Comparison of ENCODE assay signal across 14 cellular contexts in genomic region chr11:67311556-67312082, GRCh38. TPM values are rescaled to one million over a fixed set of nuclear protein-coding genes. Genes with fewer than 3 reads are reported as not detected.
DNase-seq lines count a peak whose midpoint lies in the region; ATAC-seq and TF ChIP-seq lines count a peak whose summit lies in the region.
"Had no signal": no experiment of that assay in that cellular context is flagged by ENCODE, and none has a peak within 500 bp of the region (broad histone marks: within the 10 kb centered on the region; RNA-seq: fewer than 3 reads in every experiment).

No MANE protein-coding gene starts in this region.

- peaks cover 3% of the 10 kb centered on the region for H3K36me3 Mint-ChIP-seq in activated T-cell treated with anti-CD3 and anti-CD28 coated beads, Interleukin-2, amount 50 U/mL, for 24 hours (ENCODE audit: low read depth)
- H3K36me3 Mint-ChIP-seq in WTC11: peaks cover 2% of the 10 kb centered on the region; the same call in 1 of the 2 replicates

- peak overlapping the region; percentile 13 to 16 for H3K4me3 ChIP-seq in esophagus (ENCODE audit: low read depth in 1 of 2, low read length in 2 of 2)
- no peak overlapping the region for H3K4me3 ChIP-seq in stomach
- H3K4me3 ChIP-seq: uterus had no signal

- no peaks in the 10 kb centered on the region for H3K27me3 ChIP-seq in esophagus (ENCODE audit: control insufficient read depth in 1 of 2, insufficient read depth in 2 of 2, low read length in 2 of 2)
- no peaks in the 10 kb centered on the region for H3K27me3 ChIP-seq in stomach
- H3K27me3 ChIP-seq: uterus had no signal

- no peak for DNase-seq in activated T-cell treated with anti-CD3 and anti-CD28 coated beads, Interleukin-2, amount 50 U/mL, for 24 hours
- DNase-seq in activated T-cell treated with anti-CD3 and anti-CD28 coated beads, Interleukin-2, amount 50 U/mL, for 1 hour: no peak
- DNase-seq in WTC11 (ENCODE audit: low spot score) (no peak), stomach (peak; percentile 23), NCI-H2171 (lab: John Stamatoyannopoulos, UW) (no peak)
- DNase-seq: activated CD8-positive, alpha-beta memory T cell treated with anti-CD3 and anti-CD28 coated beads for 24 hours; amygdala; NCI-H2081; small intestine; T-helper 1 cell; uterus had no signal

- no peaks in the 10 kb centered on the region for H3K9me3 ChIP-seq in esophagus (ENCODE audit: control insufficient read depth in 2 of 2, insufficient read depth in 1 of 2, low read depth in 1 of 2, low read length in 1 of 2)
- H3K9me3 ChIP-seq in stomach: no peaks in the 10 kb centered on the region
- H3K9me3 ChIP-seq: uterus had no signal

- no peaks in the 10 kb centered on the region for H3K27me3 Mint-ChIP-seq in activated T-cell treated with anti-CD3 and anti-CD28 coated beads, Interleukin-2, amount 50 U/mL, for 24 hours
- peaks cover 13% of the 10 kb centered on the region for H3K27me3 Mint-ChIP-seq in WTC11 (ENCODE audit: low read depth)

- 59 to 68% methylated on average over 15 of the region's 15 CpGs for WGBS in esophagus, 2 donors
- 76 to 83% (median 79%) methylated on average over 12 to 15 of the region's 15 CpGs for WGBS in stomach, 5 donors

- TF ChIP-seq POLR2A in stomach (IDR thresholded peaks at IDR 0.05): no peak

- H3K4me1 Mint-ChIP-seq in activated T-cell treated with anti-CD3 and anti-CD28 coated beads, Interleukin-2, amount 50 U/mL, for 24 hours (ENCODE audit: low read depth): peaks cover 30% of the 10 kb centered on the region
- no peaks in the 10 kb centered on the region for H3K4me1 Mint-ChIP-seq in WTC11

- POLR2A ChIA-PET in WTC11 (lab: Charles Lee): no interaction called here

- H3K4me1 ChIP-seq in esophagus (ENCODE audit: control insufficient read depth in 2 of 2, insufficient read depth in 2 of 2, low read length in 1 of 2): peaks cover 0 to 33% of the 10 kb centered on the region in 2 donors
- peaks cover 15 to 29% (median 22%) of the 10 kb centered on the region in 4 donors for H3K4me1 ChIP-seq in stomach
- H3K4me1 ChIP-seq: uterus had no signal

- H3K27ac Mint-ChIP-seq in activated T-cell treated with anti-CD3 and anti-CD28 coated beads, Interleukin-2, amount 50 U/mL, for 24 hours: peak overlapping the region; percentile 44
- no peak overlapping the region for H3K27ac Mint-ChIP-seq in WTC11

- no peak overlapping the region for H3K4me3 Mint-ChIP-seq in activated T-cell treated with anti-CD3 and anti-CD28 coated beads, Interleukin-2, amount 50 U/mL, for 24 hours
- no peak overlapping the region for H3K4me3 Mint-ChIP-seq in WTC11

- intact Hi-C loops in stomach (cut with DNase I; ENCODE audit: low total_unique reads): loop anchor here (5.0 kb wide), 1 partner anchor 49 kb away; no protein-coding TSS in a partner anchor

- peaks cover 7 to 39% of the 10 kb centered on the region in 2 donors for H3K36me3 ChIP-seq in esophagus (ENCODE audit: control insufficient read depth in 2 of 2, insufficient read depth in 2 of 2, low read length in 1 of 2)
- H3K36me3 ChIP-seq in stomach: peaks cover 26 to 57% (median 53%) of the 10 kb centered on the region in 4 donors
- H3K36me3 ChIP-seq: uterus had no signal

- TF ChIP-seq CTCF in WTC11 (IDR thresholded peaks at IDR 0.05) (no peak), stomach (IDR thresholded peaks at IDR 0.05) (no peak)

- no peaks in the 10 kb centered on the region for H3K9me3 Mint-ChIP-seq in activated T-cell treated with anti-CD3 and anti-CD28 coated beads, Interleukin-2, amount 50 U/mL, for 24 hours
- no peaks in the 10 kb centered on the region for H3K9me3 Mint-ChIP-seq in WTC11

- ATAC-seq in WTC11 (peak; percentile 34), HG03439 (IDR thresholded peaks at IDR 0.05; ENCODE audit: unreplicated experiment) (no peak)
- no peak for ATAC-seq in activated CD4-positive, CD25-positive, alpha-beta regulatory T cell treated with anti-CD3 and anti-CD28 coated beads, Interleukin-2, amount 50 U/mL, for 24 hours

- TF ChIP-seq EP300 in stomach (IDR thresholded peaks at IDR 0.05): no peak

- H3K27ac ChIP-seq in esophagus (ENCODE audit: low read depth in 2 of 2, low read length in 1 of 2) (peak overlapping the region; percentile 99), stomach (peak overlapping the region; percentile 60 to 84 (median 71))
- H3K27ac ChIP-seq: uterus had no signal

- CTCF ChIA-PET in WTC11 (lab: Charles Lee): interaction anchor here (1.2 to 1.7 kb wide), 3 partner anchors 9 to 50 kb away, joined by 5 to 6 read pairs (median 5); no protein-coding TSS in a partner anchor

TF ChIP-seq in WTC11, 78 proteins besides CTCF, POLR2A, EP300 and RAD21 (continues in another document):
- TF ChIP-seq TEAD1 (CRISPR knock-in tag; IDR thresholded peaks at IDR 0.05): no peak
- TF ChIP-seq ZNF512 (CRISPR knock-in tag; IDR thresholded peaks at IDR 0.05; ENCODE audit: borderline replicate concordance): no peak
- TF ChIP-seq TCF7 (CRISPR knock-in tag; IDR thresholded peaks at IDR 0.05; ENCODE audit: low read depth): no peak
- no peak for TF ChIP-seq AR (CRISPR knock-in tag; IDR thresholded peaks at IDR 0.05)
- TF ChIP-seq PRRX2 (CRISPR knock-in tag; IDR thresholded peaks at IDR 0.05): no peak
- TF ChIP-seq FOXP1 (CRISPR knock-in tag; IDR thresholded peaks at IDR 0.05; ENCODE audit: borderline replicate concordance): no peak
- TF ChIP-seq ZNF317 (CRISPR knock-in tag; IDR thresholded peaks at IDR 0.05; ENCODE audit: borderline replicate concordance, low read depth): no peak
- TF ChIP-seq KAT7 (CRISPR knock-in tag; IDR thresholded peaks at IDR 0.05; ENCODE audit: borderline replicate concordance): no peak
- no peak for TF ChIP-seq IRF1 (CRISPR knock-in tag; IDR thresholded peaks at IDR 0.05)
- TF ChIP-seq RELA (CRISPR knock-in tag; IDR thresholded peaks at IDR 0.05; ENCODE audit: borderline replicate concordance): no peak
- no peak for TF ChIP-seq CDX4 (CRISPR knock-in tag; IDR thresholded peaks at IDR 0.05; ENCODE audit: borderline replicate concordance)

RNA-seq across cellular contexts. Expression of gene SSH3, which starts 8.3 kb away (rescaled TPM):
- total RNA-seq in WTC11 (2021) (34.8 to 43.4 TPM (median 42.3 TPM) in 3 replicates), stomach (100 to 1,000 TPM in 3 of 5 donors, 10 to 100 TPM in 2; 23.5 to 217 (median 103) TPM)
- polyA plus RNA-seq in esophagus (10 to 100 TPM; 38.6 to 55.6 TPM), stomach (10 to 100 TPM; 18.8 to 34.3 (median 22.6) TPM)

RNA-seq across cellular contexts. Expression of gene ANKRD13D, which starts 22.5 kb away (rescaled TPM):
- 36.8 to 55.5 TPM (median 42.4 TPM) in 3 replicates for total RNA-seq in WTC11 (2021)
- polyA plus RNA-seq in esophagus: 10 to 100 TPM; 36.8 to 87.3 TPM
- 10 to 100 TPM; 24.6 to 96.4 (median 42.6) TPM for total RNA-seq in stomach
- polyA plus RNA-seq in stomach: 10 to 100 TPM; 18.5 to 61.3 (median 30.9) TPM

RNA-seq across cellular contexts. Expression of gene POLD4, which starts 41.7 kb away (rescaled TPM):
- 30.3 to 38.3 TPM (median 37.7 TPM) in 3 replicates for total RNA-seq in WTC11 (2021)
- polyA plus RNA-seq in esophagus: 100 to 1,000 TPM; 112 to 114 TPM
- total RNA-seq in stomach: 100 to 1,000 TPM in 1 of 5 donors, 10 to 100 TPM in 4; 13.8 to 117 (median 54.8) TPM
- 100 to 1,000 TPM; 129 to 316 (median 153) TPM for polyA plus RNA-seq in stomach

RNA-seq across cellular contexts. Expression of gene GRK2, which starts 45.3 kb away (rescaled TPM):
- total RNA-seq in WTC11 (2021): 59.4 to 68.1 TPM (median 61.4 TPM) in 3 replicates
- 10 to 100 TPM; 62.4 to 74.2 TPM for polyA plus RNA-seq in esophagus
- total RNA-seq in stomach: 100 to 1,000 TPM in 4 of 5 donors, 10 to 100 TPM in 1; 53.8 to 266 (median 131) TPM
- 10 to 100 TPM; 44.0 to 59.4 (median 46.5) TPM for polyA plus RNA-seq in stomach

Comparison
In these comparisons a context has a peak if more than half of its experiments do, and no peak if none do; other contexts are left out.
1. H3K4me3 ChIP-seq: peak in esophagus (2 of 2); none in stomach (0 of 4).